In the genomic region with DNA sequence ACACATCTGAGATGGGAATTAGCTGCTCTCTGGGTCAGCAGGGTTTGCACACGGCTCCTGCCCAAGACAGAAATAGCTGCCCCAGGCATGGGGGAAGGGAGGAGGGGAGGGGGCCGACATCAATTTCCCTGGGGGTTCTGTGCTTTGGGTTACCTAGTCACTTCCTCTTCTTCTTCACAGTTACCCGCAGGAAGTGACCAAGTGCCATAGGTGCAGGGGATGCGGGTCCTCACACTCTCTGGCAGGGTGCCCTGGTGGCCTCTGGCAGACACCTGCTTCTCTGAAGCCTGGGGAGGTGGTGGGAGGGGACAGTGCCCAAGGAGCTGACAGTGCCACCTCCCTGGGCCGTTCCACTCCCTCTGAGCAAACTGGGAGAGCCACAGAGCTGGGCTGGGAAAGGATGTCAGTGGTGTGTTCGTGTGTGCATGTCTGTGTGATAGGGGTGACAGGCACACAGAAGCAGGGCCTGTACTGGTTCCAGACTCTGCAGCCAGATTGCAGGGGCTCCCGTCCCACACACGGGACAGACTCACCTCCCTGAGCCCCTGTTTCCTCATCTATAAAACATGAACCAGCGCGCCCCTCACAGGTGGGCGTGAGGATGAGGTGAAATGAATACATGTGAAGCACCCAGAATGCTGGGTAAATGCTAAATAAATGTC, we compare ENCODE assay signal across 12 cellular contexts. TPM values are rescaled to one million over a fixed set of nuclear protein-coding genes. Genes with fewer than 3 reads are reported as not detected.
DNase-seq lines count a peak whose midpoint lies in the region; ATAC-seq and TF ChIP-seq lines count a peak whose summit lies in the region.
"Had no signal": no experiment of that assay in that cellular context is flagged by ENCODE, and none has a peak within 500 bp of the region (broad histone marks: within the 10 kb centered on the region; RNA-seq: fewer than 3 reads in every experiment).

No MANE protein-coding gene starts in this region.

- POLR2A ChIA-PET in SK-N-SH (lab: Yijun Ruan, JAX), result no interaction called here

- H3K27ac ChIP-seq in SK-N-SH (ENCODE audit: low read depth in 2 of 2, low read length in 1 of 2), result no peak overlapping the region
- H3K27ac ChIP-seq in gastrocnemius medialis, result peak overlapping the region; percentile 96 to 100 (median 99)

- TF ChIP-seq RAD21 in SK-N-SH (IDR thresholded peaks at IDR 0.05; ENCODE audit: low read length), result no peak

- peak; percentile 18 to 26 for TF ChIP-seq POLR2A in gastrocnemius medialis (IDR thresholded peaks at IDR 0.05)

- H2AFZ ChIP-seq in SK-N-SH (ENCODE audit: low read depth), result no peak overlapping the region

- H3K36me3 Mint-ChIP-seq in activated T-cell treated with anti-CD3 and anti-CD28 coated beads, Interleukin-2, amount 50 U/mL, for 24 hours (ENCODE audit: low read depth), result no peaks in the 10 kb centered on the region
- H3K36me3 Mint-ChIP-seq in HFFc6 (ENCODE audit: low read depth), result no peaks in the 10 kb centered on the region

- no peak overlapping the region for H3K4me2 ChIP-seq in SK-N-SH

- H3K9me3 ChIP-seq in SK-N-SH, result no peaks in the 10 kb centered on the region
- H3K9me3 ChIP-seq in gastrocnemius medialis, result no peaks in the 10 kb centered on the region

- ATAC-seq in SK-N-SH treated with all-trans-retinoic acid at 6 μM for 48 hours (no peak), HG03159 (IDR thresholded peaks at IDR 0.05; ENCODE audit: unreplicated experiment) (peak; percentile 67), gastrocnemius medialis (peak; percentile 72 to 79)

- WGBS in SK-N-SH (ENCODE audit: low lambda C conversion rate), result 47% methylated on average over 11 of the region's 11 CpGs

- no peaks in the 10 kb centered on the region for H3K36me3 ChIP-seq in SK-N-SH (replicated peaks in 1 of 2; ENCODE audit: control insufficient read depth in 1 of 2, insufficient read depth in 2 of 2, low read length in 1 of 2)
- peaks cover 0 to 13% of the 10 kb centered on the region in 2 donors for H3K36me3 ChIP-seq in gastrocnemius medialis

- CTCF ChIA-PET in SK-N-SH (lab: Yijun Ruan, JAX), result interaction anchor here (0.6 to 7.9 kb wide), 10 partner anchors 8 to 179 kb away, joined by 3 to 69 read pairs (median 5); a partner anchor contains a TSS

- H3K27me3 Mint-ChIP-seq in activated T-cell treated with anti-CD3 and anti-CD28 coated beads, Interleukin-2, amount 50 U/mL, for 24 hours, result no peaks in the 10 kb centered on the region
- peaks cover 12% of the 10 kb centered on the region for H3K27me3 Mint-ChIP-seq in HFFc6 (ENCODE audit: insufficient read depth)

- no peak for TF ChIP-seq EP300 in SK-N-SH (IDR thresholded peaks at IDR 0.05; ENCODE audit: borderline replicate concordance in 1 of 2, low read depth in 1 of 2, low read length in 1 of 2)

- H4K20me1 ChIP-seq in SK-N-SH (ENCODE audit: insufficient read depth), result no peaks in the 10 kb centered on the region

- TF ChIP-seq CTCF in SK-N-SH (IDR thresholded peaks at IDR 0.05) (no peak), gastrocnemius medialis (IDR thresholded peaks at IDR 0.05 in 4 of 5, conservative IDR thresholded peaks at IDR 0.05 in 1 of 5) (no peak), GM13976 (IDR thresholded peaks at IDR 0.05; ENCODE audit: borderline replicate concordance, control extremely low read depth, extremely low read depth, insufficient read depth, missing control alignments) (no peak), HFFc6 (IDR thresholded peaks at IDR 0.05) (no peak)

- H3K9me2 ChIP-seq in SK-N-SH, result no peaks in the 10 kb centered on the region

- peak overlapping the region; percentile 69 for H3K27ac Mint-ChIP-seq in activated T-cell treated with anti-CD3 and anti-CD28 coated beads, Interleukin-2, amount 50 U/mL, for 24 hours
- no peak overlapping the region for H3K27ac Mint-ChIP-seq in HFFc6

- H3K27me3 ChIP-seq in SK-N-SH (ENCODE audit: insufficient read depth), result peaks cover 6% of the 10 kb centered on the region; the same call in 1 of the 2 replicates
- no peaks in the 10 kb centered on the region for H3K27me3 ChIP-seq in gastrocnemius medialis

- no peak overlapping the region for H3K9ac ChIP-seq in SK-N-SH

- peaks cover 19% of the 10 kb centered on the region for H3K4me1 Mint-ChIP-seq in activated T-cell treated with anti-CD3 and anti-CD28 coated beads, Interleukin-2, amount 50 U/mL, for 24 hours (ENCODE audit: low read depth)
- peaks cover 17% of the 10 kb centered on the region for H3K4me1 Mint-ChIP-seq in HFFc6 (ENCODE audit: low read depth)

- in situ Hi-C loops in gastrocnemius medialis (cut with MboI; ENCODE audit: low sequenced_read_pairs in 4 of 4) (no loop called here), GM13976 (cut with MboI; ENCODE audit: low sequenced_read_pairs, unreplicated experiment) (no loop called here)

- H3F3A ChIP-seq in SK-N-SH (replicated peaks; ENCODE audit: insufficient read depth), result no peaks in the 10 kb centered on the region

- DNase-seq in SK-N-SH, result peak; percentile 61
- DNase-seq in activated T-cell treated with anti-CD3 and anti-CD28 coated beads, Interleukin-2, amount 50 U/mL, for 24 hours, result peak; percentile 54
- peak; percentile 68 to 84 for DNase-seq in gastrocnemius medialis
- DNase-seq in GM13976 (ENCODE audit: low spot score), result no peak
- DNase-seq in HFFc6, result no peak
- DNase-seq in HT-29 (ENCODE audit: low spot score), result no peak
- DNase-seq: OCI-M1 had no signal

- no peak overlapping the region for H3K4me3 ChIP-seq in SK-N-SH (ENCODE audit: low read depth in 2 of 2, low read length in 1 of 2)
- H3K4me3 ChIP-seq in gastrocnemius medialis, result peak overlapping the region in 1 of 4 donors; percentile 8

- peaks cover 0 to 13% of the 10 kb centered on the region in 2 experiments; a peak in 1 of 4 replicates for H3K4me1 ChIP-seq in SK-N-SH (ENCODE audit: control insufficient read depth in 1 of 2, insufficient read depth in 2 of 2, low read depth in 1 of 2, low read length in 1 of 2)
- peaks cover 63 to 82% of the 10 kb centered on the region in 2 donors for H3K4me1 ChIP-seq in gastrocnemius medialis

- no peaks in the 10 kb centered on the region for H3K79me2 ChIP-seq in SK-N-SH (ENCODE audit: insufficient read depth)

- intact Hi-C loops in gastrocnemius medialis (cut with DNase I; ENCODE audit: low total_unique reads), result loop anchor here (1.0 kb wide), 1 partner anchor 33 kb away; no protein-coding TSS in a partner anchor

- no peaks in the 10 kb centered on the region for H3K9me3 Mint-ChIP-seq in activated T-cell treated with anti-CD3 and anti-CD28 coated beads, Interleukin-2, amount 50 U/mL, for 24 hours
- H3K9me3 Mint-ChIP-seq in HFFc6, result no peaks in the 10 kb centered on the region

- no peak overlapping the region for H3K4me3 Mint-ChIP-seq in activated T-cell treated with anti-CD3 and anti-CD28 coated beads, Interleukin-2, amount 50 U/mL, for 24 hours
- no peak overlapping the region for H3K4me3 Mint-ChIP-seq in HFFc6

TF ChIP-seq in SK-N-SH, 30 proteins besides CTCF, POLR2A, EP300 and RAD21 (continues in another document):
- TF ChIP-seq MXI1 (IDR thresholded peaks at IDR 0.05; ENCODE audit: low read depth, low read length), result no peak
- TF ChIP-seq TAF1 (IDR thresholded peaks at IDR 0.05; ENCODE audit: borderline replicate concordance, low read depth, low read length), result no peak
- no peak for TF ChIP-seq RCOR1 (IDR thresholded peaks at IDR 0.05; ENCODE audit: low read length)
- no peak for TF ChIP-seq POLR2AphosphoS5 (IDR thresholded peaks at IDR 0.05; ENCODE audit: low read depth, low read length)
- TF ChIP-seq NFIC (IDR thresholded peaks at IDR 0.05; ENCODE audit: borderline replicate concordance), result no peak

RNA-seq across cellular contexts. Expression of a gene that starts 18.2 kb away (rescaled TPM):
- polyA plus RNA-seq in SK-N-SH (2012; rRNA removed), result not detected in 2 replicates
- under 0.01 TPM in 1 of 2 replicates, not detected in the other for polyA plus RNA-seq in SK-N-SH (2012; cell fraction: cytosol; rRNA removed)
- polyA plus RNA-seq in SK-N-SH (2012; cell fraction: nucleus; rRNA removed), result not detected in 2 replicates
- total RNA-seq in gastrocnemius medialis, result 100 to 1,000 TPM in 1 of 4 donors, 10 to 100 TPM in 3; 45.3 to 107 (median 69.1) TPM
- total RNA-seq in HFFc6 (2021; fragmentation: NEBNext Ultra II Directional; extraction: Animal tissue kit (Norgen Biotek cat#: 25700)), result not detected
- total RNA-seq in HT-29 (2014; rRNA removed; shearing (Covaris generic)), result not detected in 2 replicates
- total RNA-seq: glomerular endothelial cell had no signal
- polyA plus RNA-seq: BJ had no signal

RNA-seq across cellular contexts. Expression of a gene that starts 22.4 kb away (rescaled TPM):
- polyA plus RNA-seq in SK-N-SH (2012; rRNA removed), result 0.06 and 0.10 TPM in 2 replicates
- polyA plus RNA-seq in SK-N-SH (2012; cell fraction: cytosol; rRNA removed), result 0.08 and 0.30 TPM in 2 replicates
- 0.08 TPM in 1 of 2 replicates, not detected in the other for polyA plus RNA-seq in SK-N-SH (2012; cell fraction: nucleus; rRNA removed)
- total RNA-seq in gastrocnemius medialis, result 1 to 10 TPM; 2.2 to 5.1 (median 3.3) TPM
- total RNA-seq in HFFc6 (2021; fragmentation: NEBNext Ultra II Directional; extraction: Animal tissue kit (Norgen Biotek cat#: 25700)), result under 1 TPM in 5 of 6 experiments, not detected in 1; 0.26 to 0.76 (median 0.34) TPM
- not detected in 2 replicates for total RNA-seq in HT-29 (2014; rRNA removed; shearing (Covaris generic))

RNA-seq across cellular contexts. Expression of a gene that starts 35.9 kb away (rescaled TPM):
- polyA plus RNA-seq in SK-N-SH (2012; rRNA removed), result not detected in 2 replicates
- not detected in 2 replicates for polyA plus RNA-seq in SK-N-SH (2012; cell fraction: cytosol; rRNA removed)
- not detected in 2 replicates for polyA plus RNA-seq in SK-N-SH (2012; cell fraction: nucleus; rRNA removed)
- total RNA-seq in gastrocnemius medialis, result not detected
- not detected for total RNA-seq in HFFc6 (2021; fragmentation: NEBNext Ultra II Directional; extraction: Animal tissue kit (Norgen Biotek cat#: 25700))
- not detected in 2 replicates for total RNA-seq in HT-29 (2014; rRNA removed; shearing (Covaris generic))
- total RNA-seq: glomerular endothelial cell, right cardiac atrium had no signal
- polyA plus RNA-seq: BJ, right cardiac atrium had no signal

RNA-seq across cellular contexts. Expression of a gene that starts 43.5 kb away (rescaled TPM):
- not detected in 2 replicates for polyA plus RNA-seq in SK-N-SH (2012; rRNA removed)
- polyA plus RNA-seq in SK-N-SH (2012; cell fraction: cytosol; rRNA removed), result not detected in 2 replicates
- polyA plus RNA-seq in SK-N-SH (2012; cell fraction: nucleus; rRNA removed), result not detected in 2 replicates
- total RNA-seq in gastrocnemius medialis, result not detected
- total RNA-seq in HFFc6 (2021; fragmentation: NEBNext Ultra II Directional; extraction: Animal tissue kit (Norgen Biotek cat#: 25700)), result not detected
- not detected in 2 replicates for total RNA-seq in HT-29 (2014; rRNA removed; shearing (Covaris generic))
- total RNA-seq: glomerular endothelial cell, right cardiac atrium had no signal
- polyA plus RNA-seq: BJ, right cardiac atrium had no signal

RNA-seq across cellular contexts. Expression of a gene that starts 43.6 kb away (rescaled TPM):
- polyA plus RNA-seq in SK-N-SH (2012; rRNA removed), result 2.5 and 2.7 TPM in 2 replicates
- polyA plus RNA-seq in SK-N-SH (2012; cell fraction: cytosol; rRNA removed), result 1.2 and 2.0 TPM in 2 replicates
- polyA plus RNA-seq in SK-N-SH (2012; cell fraction: nucleus; rRNA removed), result 9.8 and 10.5 TPM in 2 replicates
- under 1 TPM in 1 of 4 donors, not detected in 3; 0.13 TPM for total RNA-seq in gastrocnemius medialis
- total RNA-seq in HFFc6 (2021; fragmentation: NEBNext Ultra II Directional; extraction: Animal tissue kit (Norgen Biotek cat#: 25700)), result under 1 TPM in 3 of 6 experiments, not detected in 3; 0.17 to 0.27 (median 0.19) TPM
- total RNA-seq in HT-29 (2014; rRNA removed; shearing (Covaris generic)), result 0.10 TPM in 1 of 2 replicates, not detected in the other

Comparison
In these comparisons a context has a peak if more than half of its experiments do, and no peak if none do; other contexts are left out.
1. DNase-seq: peak in SK-N-SH (single experiment), activated T-cell treated with anti-CD3 and anti-CD28 coated beads, Interleukin-2, amount 50 U/mL, for 24 hours (single experiment) and gastrocnemius medialis (2 of 2); none in GM13976 (single experiment), HFFc6 (single experiment) and HT-29 (single experiment).
2. H3K27ac ChIP-seq: peak in gastrocnemius medialis (4 of 4); none in SK-N-SH (0 of 2).
3. RNA of a gene that starts 18.2 kb away (total RNA-seq): 45.3 to 107 TPM in gastrocnemius medialis; not detected in HFFc6 and not detected in HT-29; every median in the first group is over 10 times any median in the second.